In the genomic region with DNA sequence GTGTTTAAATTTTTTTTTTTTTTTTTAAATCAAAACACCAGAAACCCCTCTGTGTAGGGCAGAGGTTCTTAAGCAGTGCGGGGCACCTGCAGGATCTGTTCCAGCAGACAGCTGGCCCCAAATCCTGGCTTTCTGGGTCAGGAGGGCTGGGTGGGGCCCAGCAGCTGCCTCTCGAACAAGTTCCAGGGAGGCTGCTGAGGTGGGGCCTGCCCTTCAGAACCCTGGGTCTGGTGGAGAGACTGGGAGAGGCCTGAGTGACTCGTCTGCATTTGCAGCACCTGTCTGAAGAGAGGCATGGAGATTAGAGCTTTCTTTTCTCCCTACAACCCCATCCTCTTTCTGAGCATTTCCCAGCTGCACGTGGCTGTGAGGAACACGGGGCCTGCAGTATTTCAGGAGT, we compare ENCODE assay signal across 21 cellular contexts. TPM values are rescaled to one million over a fixed set of nuclear protein-coding genes. Genes with fewer than 3 reads are reported as not detected.
DNase-seq lines count a peak whose midpoint lies in the region; ATAC-seq, FAIRE-seq and TF ChIP-seq lines count a peak whose summit lies in the region.
"Had no signal": no experiment of that assay in that cellular context is flagged by ENCODE, and none has a peak within 500 bp of the region (broad histone marks: within the 10 kb centered on the region; RNA-seq: fewer than 3 reads in every experiment).

No MANE protein-coding gene starts in this region.

- no peak for FAIRE-seq in HepG2 (lab: Jason Lieb, UNC)
- no peak for FAIRE-seq in kidney (lab: Jason Lieb, UNC)
- FAIRE-seq: GM12892 had no signal

- CTCF ChIA-PET in HepG2 (lab: Yijun Ruan, JAX; ENCODE audit: low intra/inter-chr PET ratio, low total read pairs) = no interaction called here
- CTCF ChIA-PET in WTC11 (lab: Charles Lee) = interaction anchor here (0.7 kb wide), 1 partner anchor 465 kb away, joined by 3 read pairs; no protein-coding TSS in a partner anchor

- no peak for TF ChIP-seq EP300 in HepG2 (IDR thresholded peaks at IDR 0.05; ENCODE audit: low read depth in 2 of 2, low read length in 2 of 2)
- TF ChIP-seq EP300 in HepG2 (CRISPR knock-in tag; IDR thresholded peaks at IDR 0.05; ENCODE audit: borderline replicate concordance) = no peak

- DNase-seq in HepG2 (ENCODE audit: low spot score) = no peak
- DNase-seq in right lobe of liver = no peak
- no peak for DNase-seq in WTC11 (ENCODE audit: low spot score)
- DNase-seq in lung (ENCODE audit: low spot score) = peak; percentile 49
- no peak for DNase-seq in medulla oblongata (ENCODE audit: extremely low spot score)
- DNase-seq in cortex of kidney (lab: John Stamatoyannopoulos, UW) = no peak
- DNase-seq in kidney = no peak
- no peak for DNase-seq in mucosa of descending colon
- DNase-seq: C1 segment of cervical spinal cord, IMR-90, Kasumi-1, MM.1S, NCI-H1105, NCI-H1694, NCI-H2107, NCI-H345, NCI-H69, OCI-M1, RPMI8226 had no signal

- no peak overlapping the region for H2AFZ ChIP-seq in HepG2 (ENCODE audit: low read length)

- in situ Hi-C loops in HepG2 (cut with HindIII; ENCODE audit: extremely low pct_ligation_motif_present, low pct_unique_long_range_greater_than_20kb) = no loop called here

- peaks cover 21% of the 10 kb centered on the region for H3K79me2 ChIP-seq in HepG2 (ENCODE audit: insufficient read depth, low read length)

- peaks cover 10% of the 10 kb centered on the region for H4K20me1 ChIP-seq in HepG2 (ENCODE audit: insufficient read depth, low read length)

- no peak for TF ChIP-seq POLR2A in HepG2 (IDR thresholded peaks at IDR 0.05; ENCODE audit: insufficient read depth in 1 of 2, low read depth in 2 of 2, low read length in 2 of 2)
- TF ChIP-seq POLR2A in right lobe of liver (IDR thresholded peaks at IDR 0.05) = no peak

- H3K4me2 ChIP-seq in HepG2 (ENCODE audit: low read depth, low read length) = no peak overlapping the region

- no peak overlapping the region for H3K4me3 Mint-ChIP-seq in WTC11

- no peaks in the 10 kb centered on the region; the same call in 1 of the 2 replicates for H3K9me3 Mint-ChIP-seq in WTC11

- H3K27me3 ChIP-seq in HepG2 (ENCODE audit: control insufficient read depth in 1 of 2, insufficient read depth in 2 of 2, low read length in 2 of 2) (no peaks in the 10 kb centered on the region), right lobe of liver (no peaks in the 10 kb centered on the region), lung (ENCODE audit: control insufficient read depth, insufficient read depth) (no peaks in the 10 kb centered on the region)

- WGBS in HepG2 (ENCODE audit: low lambda C conversion rate) = 93% methylated on average over 5 of the region's 5 CpGs
- WGBS in right lobe of liver (ENCODE audit: insufficient coverage, low coverage, low lambda C conversion rate, missing lambda C conversion rate) = 96% methylated on average over 3 of the region's 5 CpGs
- 70 to 73% methylated on average over 5 of the region's 5 CpGs for WGBS in lung, 2 donors

- ATAC-seq in HepG2 (no peak), right lobe of liver (no peak), WTC11 (no peak), lung (ENCODE audit: insufficient read depth, low FRiP score) (no peak), mucosa of descending colon (no peak)

- H3K9ac ChIP-seq in HepG2 (ENCODE audit: insufficient read depth, low read depth, low read length) = no peak overlapping the region
- H3K9ac ChIP-seq in kidney (ENCODE audit: low read length in 2 of 2) = no peak overlapping the region

- POLR2A ChIA-PET in HepG2 (lab: Yijun Ruan, JAX) = interaction anchor here (1.0 kb wide), 1 partner anchor 9 kb away, joined by 3 read pairs; no protein-coding TSS in a partner anchor
- POLR2A ChIA-PET in WTC11 (lab: Charles Lee) = no interaction called here

- H3K4me1 Mint-ChIP-seq in WTC11 = peaks cover 8% of the 10 kb centered on the region

- TF ChIP-seq CTCF in HepG2 (CRISPR knock-in tag; IDR thresholded peaks at IDR 0.05) (no peak), right lobe of liver (IDR thresholded peaks at IDR 0.05) (no peak), WTC11 (IDR thresholded peaks at IDR 0.05) (no peak), lung (IDR thresholded peaks at IDR 0.05; ENCODE audit: control extremely low read depth, extremely low read depth) (no peak), kidney (IDR thresholded peaks at IDR 0.05; ENCODE audit: borderline replicate concordance, extremely low read depth, insufficient read depth) (no peak), mucosa of descending colon (IDR thresholded peaks at IDR 0.05) (no peak)

- H3K4me3 ChIP-seq in HepG2 (replicated peaks in 1 of 3; ENCODE audit: insufficient read depth in 1 of 3, low read depth in 2 of 3, low read length in 3 of 3) = no peak overlapping the region
- H3K4me3 ChIP-seq in right lobe of liver = no peak overlapping the region
- H3K4me3 ChIP-seq in lung = no peak overlapping the region
- no peak overlapping the region for H3K4me3 ChIP-seq in kidney (ENCODE audit: low read length in 2 of 2)
- H3K4me3 ChIP-seq in mucosa of descending colon = no peak overlapping the region
- H3K4me3 ChIP-seq: SK-N-MC had no signal

- BruUV-seq in HepG2 (replicated peaks; lab: Mats Ljungman, UMichigan) = no TSS peak

- no peak overlapping the region for H3K27ac ChIP-seq in HepG2 (ENCODE audit: extremely low read length, insufficient read depth, low read length)
- H3K27ac ChIP-seq in right lobe of liver = no peak overlapping the region
- H3K27ac ChIP-seq in lung (ENCODE audit: low read depth in 1 of 2, low read length in 1 of 2) = no peak overlapping the region
- no peak overlapping the region for H3K27ac ChIP-seq in kidney (ENCODE audit: low read depth in 2 of 2, low read length in 2 of 2)
- H3K27ac ChIP-seq: SK-N-MC had no signal

- intact Hi-C loops in HepG2 (cut with micrococcal nuclease; ENCODE audit: unreplicated experiment) (no loop called here), right lobe of liver (cut with DNase I) (no loop called here), kidney (cut with DNase I) (no loop called here), mucosa of descending colon (cut with DNase I, micrococcal nuclease) (no loop called here)

- peak overlapping the region; percentile 79; the same call in 1 of the 2 replicates for H3K27ac Mint-ChIP-seq in WTC11

- peaks cover 9% of the 10 kb centered on the region for H3K4me1 ChIP-seq in HepG2 (ENCODE audit: insufficient read depth, low read length)
- H3K4me1 ChIP-seq in right lobe of liver = peaks cover 0 to 15% (median 7%) of the 10 kb centered on the region in 4 donors
- no peaks in the 10 kb centered on the region for H3K4me1 ChIP-seq in lung (ENCODE audit: control insufficient read depth in 2 of 2, insufficient read depth in 2 of 2, low read length in 2 of 2)
- H3K4me1 ChIP-seq in kidney (ENCODE audit: control insufficient read depth in 1 of 2, insufficient read depth in 1 of 2, low read depth in 1 of 2, low read length in 2 of 2) = peaks cover 6 to 7% of the 10 kb centered on the region in 2 donors
- peaks cover 4% of the 10 kb centered on the region for H3K4me1 ChIP-seq in mucosa of descending colon (ENCODE audit: low read depth)

- H3K36me3 ChIP-seq in HepG2 (replicated peaks in 1 of 2; ENCODE audit: control insufficient read depth in 1 of 2, insufficient read depth in 2 of 2, low read length in 2 of 2) = peaks cover 29 to 66% of the 10 kb centered on the region in 2 experiments
- H3K36me3 ChIP-seq in right lobe of liver = peaks cover 0 to 29% (median 8%) of the 10 kb centered on the region in 4 donors
- H3K36me3 ChIP-seq in lung (ENCODE audit: control insufficient read depth in 2 of 2, insufficient read depth in 2 of 2, low read length in 2 of 2) = peaks cover 8 to 44% of the 10 kb centered on the region in 2 donors
- peaks cover 7 to 21% of the 10 kb centered on the region in 2 donors for H3K36me3 ChIP-seq in kidney (ENCODE audit: control insufficient read depth in 1 of 2, insufficient read depth in 2 of 2, low read length in 2 of 2)
- H3K36me3 ChIP-seq in mucosa of descending colon (ENCODE audit: low read depth) = peaks cover 4% of the 10 kb centered on the region

- H3K36me3 Mint-ChIP-seq in WTC11 = peaks cover 64% of the 10 kb centered on the region

- no peaks in the 10 kb centered on the region for H3K27me3 Mint-ChIP-seq in WTC11 (ENCODE audit: low read depth)

- H3K9me3 ChIP-seq in HepG2 (ENCODE audit: low read length) (no peaks in the 10 kb centered on the region), right lobe of liver (no peaks in the 10 kb centered on the region), lung (ENCODE audit: control insufficient read depth in 2 of 2, insufficient read depth in 1 of 2, low read length in 1 of 2) (no peaks in the 10 kb centered on the region), kidney (ENCODE audit: control insufficient read depth in 1 of 2, low read length in 2 of 2) (no peaks in the 10 kb centered on the region), mucosa of descending colon (no peaks in the 10 kb centered on the region)

- no peak for TF ChIP-seq RAD21 in HepG2 (CRISPR knock-in tag; IDR thresholded peaks at IDR 0.05)

RNA-seq across cellular contexts. Expression of a gene that starts 8.4 kb away (rescaled TPM):
- total RNA-seq in HepG2 (2016; rRNA removed; fragmentation: Illumina TruSeq; extraction: Trizol) (24.5 and 32.8 TPM in 2 replicates), right lobe of liver (10 to 100 TPM in 5 of 6 experiments, 1 to 10 TPM in 1; 9.4 to 15.4 (median 11.0) TPM), WTC11 (2021) (30.2 to 38.2 TPM (median 32.5 TPM) in 3 replicates), lung (10 to 100 TPM; 14.0 to 21.2 TPM), kidney (24.9 TPM), mucosa of descending colon (10 to 100 TPM; 14.8 to 19.8 (median 16.2) TPM)
- total RNA-seq in HepG2 (2016; cell fraction: cytosol; rRNA removed; fragmentation: Illumina TruSeq; extraction: Trizol; ENCODE audit: low read depth) = 43.3 and 56.1 TPM in 2 replicates
- 26.0 and 30.5 TPM in 2 replicates for total RNA-seq in HepG2 (2016; cell fraction: insoluble cytoplasmic fraction; rRNA removed; fragmentation: Illumina TruSeq; extraction: Trizol)
- 33.3 and 46.1 TPM in 2 replicates for total RNA-seq in HepG2 (2016; cell fraction: membrane; rRNA removed; fragmentation: Illumina TruSeq; extraction: Trizol)
- total RNA-seq in HepG2 (2016; cell fraction: nucleus; rRNA removed; fragmentation: Illumina TruSeq; extraction: Trizol) = 22.5 and 24.0 TPM in 2 replicates
- polyA plus RNA-seq in HepG2 (2011; rRNA removed) (28.5 and 32.8 TPM in 2 replicates), lung (10 to 100 TPM; 19.6 to 69.7 TPM), kidney (ENCODE audit: insufficient read depth, low read depth, low replicate concordance) (36.8 TPM)
- polyA plus RNA-seq in HepG2 (2011; cell fraction: cytosol; rRNA removed) = 24.5 and 48.7 TPM in 2 replicates
- 39.7 and 47.3 TPM in 2 replicates for polyA plus RNA-seq in HepG2 (2011; cell fraction: nucleus; rRNA removed)
- 24.7 TPM in 2 replicates for polyA plus RNA-seq in HepG2 (2012)
- polyA plus RNA-seq in HepG2 (2016; cell fraction: cytosol; fragmentation: Illumina TruSeq; extraction: Trizol; ENCODE audit: low read depth) = 40.0 and 56.6 TPM in 2 replicates
- 25.9 and 30.2 TPM in 2 replicates for polyA plus RNA-seq in HepG2 (2016; cell fraction: insoluble cytoplasmic fraction; fragmentation: Illumina TruSeq; extraction: Trizol; ENCODE audit: low read depth)
- 27.5 and 37.6 TPM in 2 replicates for polyA plus RNA-seq in HepG2 (2016; cell fraction: membrane; fragmentation: Illumina TruSeq; extraction: Trizol; ENCODE audit: low read depth)
- polyA plus RNA-seq in HepG2 (2016; cell fraction: nucleus; fragmentation: Illumina TruSeq; extraction: Trizol; ENCODE audit: insufficient read depth, low read depth) = 36.5 and 39.2 TPM in 2 replicates
- 28.6 and 43.2 TPM in 2 replicates for polyA minus RNA-seq in HepG2 (2011; rRNA and poly(A)+ RNA removed; ENCODE audit: low replicate concordance)
- polyA minus RNA-seq in HepG2 (2011; cell fraction: cytosol; rRNA and poly(A)+ RNA removed) = 12.1 and 14.2 TPM in 2 replicates
- polyA minus RNA-seq in HepG2 (2011; cell fraction: nucleus; rRNA and poly(A)+ RNA removed) = 23.0 and 28.2 TPM in 2 replicates

RNA-seq across cellular contexts. Expression of a gene that starts 39.7 kb away (rescaled TPM):
- total RNA-seq in HepG2 (2016; rRNA removed; fragmentation: Illumina TruSeq; extraction: Trizol) (9.3 and 10.3 TPM in 2 replicates), right lobe of liver (1 to 10 TPM; 1.0 to 3.9 (median 2.5) TPM), WTC11 (2021) (591 to 627 TPM (median 616 TPM) in 3 replicates), lung (1 to 10 TPM; 2.8 to 4.3 TPM), kidney (34.2 TPM), mucosa of descending colon (10 to 100 TPM in 1 of 3 donors, 1 to 10 TPM in 1, under 1 TPM in 1; 0.87 to 18.5 (median 3.6) TPM)
- total RNA-seq in HepG2 (2016; cell fraction: cytosol; rRNA removed; fragmentation: Illumina TruSeq; extraction: Trizol; ENCODE audit: low read depth) = 4.4 and 4.7 TPM in 2 replicates
- 7.4 and 10.0 TPM in 2 replicates for total RNA-seq in HepG2 (2016; cell fraction: insoluble cytoplasmic fraction; rRNA removed; fragmentation: Illumina TruSeq; extraction: Trizol)
- 7.0 TPM in 2 replicates for total RNA-seq in HepG2 (2016; cell fraction: membrane; rRNA removed; fragmentation: Illumina TruSeq; extraction: Trizol)
- total RNA-seq in HepG2 (2016; cell fraction: nucleus; rRNA removed; fragmentation: Illumina TruSeq; extraction: Trizol) = 4.2 TPM in 2 replicates
- polyA plus RNA-seq in HepG2 (2011; rRNA removed) (23.6 and 39.5 TPM in 2 replicates), lung (1 to 10 TPM in 1 of 2 donors, under 1 TPM in 1; 0.85 to 2.4 TPM), kidney (ENCODE audit: insufficient read depth, low read depth, low replicate concordance) (46.1 TPM)
- polyA plus RNA-seq in HepG2 (2011; cell fraction: cytosol; rRNA removed) = 33.6 and 35.1 TPM in 2 replicates
- polyA plus RNA-seq in HepG2 (2011; cell fraction: nucleus; rRNA removed) = 20.7 and 31.9 TPM in 2 replicates
- 18.7 and 50.4 TPM in 2 replicates for polyA plus RNA-seq in HepG2 (2012)
- 3.0 and 3.6 TPM in 2 replicates for polyA plus RNA-seq in HepG2 (2016; cell fraction: cytosol; fragmentation: Illumina TruSeq; extraction: Trizol; ENCODE audit: low read depth)
- polyA plus RNA-seq in HepG2 (2016; cell fraction: insoluble cytoplasmic fraction; fragmentation: Illumina TruSeq; extraction: Trizol; ENCODE audit: low read depth) = 8.6 and 11.7 TPM in 2 replicates
- 4.9 and 7.1 TPM in 2 replicates for polyA plus RNA-seq in HepG2 (2016; cell fraction: membrane; fragmentation: Illumina TruSeq; extraction: Trizol; ENCODE audit: low read depth)
- 6.5 and 6.8 TPM in 2 replicates for polyA plus RNA-seq in HepG2 (2016; cell fraction: nucleus; fragmentation: Illumina TruSeq; extraction: Trizol; ENCODE audit: insufficient read depth, low read depth)
- polyA minus RNA-seq in HepG2 (2011; rRNA and poly(A)+ RNA removed; ENCODE audit: low replicate concordance) = 39.5 TPM in 1 of 2 replicates, not detected in the other
- polyA minus RNA-seq in HepG2 (2011; cell fraction: cytosol; rRNA and poly(A)+ RNA removed) = 20.2 and 27.6 TPM in 2 replicates
- 4.5 and 11.2 TPM in 2 replicates for polyA minus RNA-seq in HepG2 (2011; cell fraction: nucleus; rRNA and poly(A)+ RNA removed)

Comparison
In these comparisons a context has a peak if more than half of its experiments do, and no peak if none do; other contexts are left out.
1. RNA of a gene that starts 39.7 kb away (total RNA-seq): 591 to 627 TPM in WTC11; 34.2 TPM in kidney (single experiment), 4.2 to 10.3 TPM in HepG2, 2.8 to 4.3 TPM in lung, 0.87 to 18.5 TPM in mucosa of descending colon and 1.0 to 3.9 TPM in right lobe of liver; every median in the first group is over 10 times any median in the second.